Comparison of ENCODE assay signal across 18 cellular contexts in genomic region chr20:50610212-50610718, GRCh38.
DNase-seq lines count a peak whose midpoint lies in the region; ATAC-seq and TF ChIP-seq lines count a peak whose summit lies in the region.
"Had no signal": no experiment of that assay in that cellular context is flagged by ENCODE, and none has a peak within 500 bp of the region (broad histone marks: within the 10 kb centered on the region; RNA-seq: fewer than 3 reads in every experiment).

No MANE protein-coding gene starts in this region.

- no peak overlapping the region for H3K14ac ChIP-seq in mesenchymal stem cell (ENCODE audit: low read length in 2 of 2)
- no peak overlapping the region for H3K14ac ChIP-seq in H9 (ENCODE audit: insufficient read depth, low read length)

- no peaks in the 10 kb centered on the region for H3K9me2 ChIP-seq in OCI-LY7 (ENCODE audit: insufficient read depth, low read length)

- H3K27me3 Mint-ChIP-seq in H9 (ENCODE audit: low read depth) = no peaks in the 10 kb centered on the region; the same call in 1 of the 2 replicates

- peaks cover 10 to 16% of the 10 kb centered on the region in 2 experiments for H3K4me1 Mint-ChIP-seq in H9

- H3K36me3 ChIP-seq in OCI-LY7 (ENCODE audit: insufficient read depth, low read length) (no peaks in the 10 kb centered on the region), mesenchymal stem cell (ENCODE audit: control insufficient read depth in 1 of 2, insufficient read depth in 2 of 2, low read depth in 1 of 2, low read length in 2 of 2) (peaks cover 62 to 87% of the 10 kb centered on the region in 2 experiments)
- H3K36me3 ChIP-seq: ascending aorta, BLaER1, SJSA1, thyroid gland had no signal

- no peaks in the 10 kb centered on the region for H3K36me3 Mint-ChIP-seq in H9 (ENCODE audit: insufficient read depth in 1 of 3, low read depth in 3 of 3)

- 74% methylated on average over 4 of the region's 4 CpGs for WGBS in mesenchymal stem cell
- WGBS in H9 (ENCODE audit: extremely low coverage, insufficient read length, low lambda C conversion rate) = no CpG with 5 or more reads among the region's 4 CpGs

- H4K20me1 ChIP-seq in OCI-LY7 (ENCODE audit: insufficient read depth, low read length) (no peaks in the 10 kb centered on the region), H9 (ENCODE audit: control insufficient read depth, insufficient read depth, insufficient read length) (no peaks in the 10 kb centered on the region)
- H4K20me1 ChIP-seq: BLaER1 had no signal

- H2AK5ac ChIP-seq in mesenchymal stem cell (ENCODE audit: low read length, severe bottlenecking) (no peak overlapping the region), H9 (ENCODE audit: insufficient read length, low read length) (no peak overlapping the region)

- DNase-seq in ACHN = peak; percentile 14
- peak; percentile 36 for DNase-seq in OCI-LY7 (ENCODE audit: low spot score)
- no peak for DNase-seq in epithelial cell of esophagus (ENCODE audit: low read depth)
- DNase-seq in mesenchymal stem cell = no peak
- DNase-seq in NCI-H345 (lab: John Stamatoyannopoulos, UW) = no peak
- DNase-seq in H9 = no peak
- DNase-seq: activated CD8-positive, alpha-beta T cell treated with anti-CD3 and anti-CD28 coated beads, Interleukin-2, amount 10 ng/mL, durations not matched to agents 7 days and 5 days; dermis blood vessel endothelial cell; NCI-H1694; NCI-H526 treated with DMSO at 0.1 percent for 48 hours; psoas muscle; thyroid gland had no signal

- H3K4ac ChIP-seq in mesenchymal stem cell (ENCODE audit: low read depth in 1 of 2, low read length in 2 of 2) = no peak overlapping the region
- no peak overlapping the region for H3K4ac ChIP-seq in H9 (ENCODE audit: low read depth, low read length)

- no peak overlapping the region for H2BK120ac ChIP-seq in mesenchymal stem cell (ENCODE audit: low read depth, low read length)
- no peak overlapping the region for H2BK120ac ChIP-seq in H9 (ENCODE audit: low read depth, low read length, poor library complexity, severe bottlenecking)

- in situ Hi-C loops in ACHN (cut with HindIII; ENCODE audit: low pct_ligation_motif_present, low pct_unique_long_range_greater_than_20kb, low sequenced_read_pairs) = no loop called here

- H3K27me3 ChIP-seq in mesenchymal stem cell (ENCODE audit: control insufficient read depth in 1 of 2, insufficient read depth in 1 of 2, low read length in 2 of 2) (no peaks in the 10 kb centered on the region), H9 (ENCODE audit: insufficient read depth, low read length) (no peaks in the 10 kb centered on the region)
- H3K27me3 ChIP-seq: ascending aorta, BLaER1, SJSA1, thyroid gland had no signal

- no peak overlapping the region for H2BK12ac ChIP-seq in mesenchymal stem cell (ENCODE audit: low read length in 2 of 2)
- no peak overlapping the region for H2BK12ac ChIP-seq in H9 (ENCODE audit: insufficient read length, low read depth, low read length)

- H3K23me2 ChIP-seq in H9 (ENCODE audit: insufficient read length, low read depth, low read length, poor library complexity, severe bottlenecking) = no peaks in the 10 kb centered on the region

- no peak for ATAC-seq in GM18511 (IDR thresholded peaks at IDR 0.05; ENCODE audit: unreplicated experiment)
- ATAC-seq: activated CD8-positive, alpha-beta T cell treated with anti-CD3 and anti-CD28 coated beads, Interleukin-2, amount 10 ng/mL, durations not matched to agents 7 days and 5 days had no signal

- H3K79me2 ChIP-seq in OCI-LY7 (ENCODE audit: insufficient read depth, low read depth, low read length) (no peaks in the 10 kb centered on the region), H9 (ENCODE audit: insufficient read depth, low read length) (no peaks in the 10 kb centered on the region)

- no peak overlapping the region for H3K18ac ChIP-seq in mesenchymal stem cell (ENCODE audit: low read depth in 1 of 2, low read length in 2 of 2)
- H3K18ac ChIP-seq in H9 (ENCODE audit: insufficient read length, low read depth, low read length) = no peak overlapping the region

- CTCF ChIA-PET in OCI-LY7 (lab: Charles Lee; ENCODE audit: unreplicated experiment) = no interaction called here

- peak; percentile 23; the same call in 1 of the 3 replicates for TF ChIP-seq CTCF in GM12872 (IDR thresholded peaks at IDR 0.05; ENCODE audit: insufficient read depth, low read depth, low read length)
- TF ChIP-seq CTCF in OCI-LY7 (conservative IDR thresholded peaks at IDR 0.05; ENCODE audit: low read length) = peak; percentile 54
- peak; percentile 30 for TF ChIP-seq CTCF in epithelial cell of esophagus (IDR thresholded peaks at IDR 0.05; ENCODE audit: insufficient read depth, low read depth, low read length, missing control alignments)
- TF ChIP-seq CTCF in H9 (conservative IDR thresholded peaks at IDR 0.05) = no peak

- H4K5ac ChIP-seq in H9 (ENCODE audit: insufficient read length, low read depth, low read length) = no peak overlapping the region

- H2AFZ ChIP-seq in OCI-LY7 (ENCODE audit: low read length) (no peak overlapping the region), mesenchymal stem cell (ENCODE audit: low read depth, low read length) (no peak overlapping the region), H9 (ENCODE audit: low read length) (no peak overlapping the region)

- H3K27ac Mint-ChIP-seq in H9 = no peak overlapping the region
- H3K27ac Mint-ChIP-seq: activated CD8-positive, alpha-beta T cell treated with anti-CD3 and anti-CD28 coated beads, Interleukin-2, amount 10 ng/mL, durations not matched to agents 7 days and 5 days; activated T-helper 2 cell treated with anti-CD3 and anti-CD28 coated beads, Interferon-gamma antibody, Interleukin-2, Interleukin-4, amounts not matched to agents 10 μg/mL and 5 μg/mL and 100 μg/mL, durations not matched to agents 14 hours and 24 hours and 36 hours had no signal

- no TSS peak for BruUV-seq in OCI-LY7 (replicated peaks; lab: Mats Ljungman, UMichigan)

- no peak overlapping the region for H3T11ph ChIP-seq in H9 (ENCODE audit: low read length)

- no peak overlapping the region for H2BK5ac ChIP-seq in mesenchymal stem cell (ENCODE audit: low read depth, low read length, poor library complexity, severe bottlenecking)
- no peak overlapping the region for H2BK5ac ChIP-seq in H9 (ENCODE audit: insufficient read length, low read length)

- H3K4me1 ChIP-seq in OCI-LY7 (ENCODE audit: insufficient read depth, low read length, poor library complexity, severe bottlenecking) (no peaks in the 10 kb centered on the region), mesenchymal stem cell (ENCODE audit: control insufficient read depth, insufficient read depth, low read depth, low read length) (peaks cover 4% of the 10 kb centered on the region), H9 (ENCODE audit: insufficient read depth, low read length) (no peaks in the 10 kb centered on the region; the same call in 1 of the 2 replicates)
- H3K4me1 ChIP-seq: ascending aorta, BLaER1, psoas muscle, SJSA1, thyroid gland had no signal

- no peak overlapping the region for H3K9ac ChIP-seq in mesenchymal stem cell (ENCODE audit: low read length)
- H3K9ac ChIP-seq in H9 (ENCODE audit: extremely low read depth, insufficient read length, low read length) = no peak overlapping the region
- H3K9ac ChIP-seq: BLaER1 had no signal

- H3K4me2 ChIP-seq in OCI-LY7 (ENCODE audit: low read length) (no peak overlapping the region), mesenchymal stem cell (ENCODE audit: low read length, poor library complexity, severe bottlenecking) (no peak overlapping the region), H9 (ENCODE audit: insufficient read depth, insufficient read length, low read length) (no peak overlapping the region)
- H3K4me2 ChIP-seq: BLaER1 had no signal

- H3K9me3 ChIP-seq in OCI-LY7 (ENCODE audit: low read length) (no peaks in the 10 kb centered on the region), mesenchymal stem cell (ENCODE audit: control insufficient read depth, low read length) (no peaks in the 10 kb centered on the region), H9 (ENCODE audit: control insufficient read depth, low read depth, low read length) (no peaks in the 10 kb centered on the region)
- H3K9me3 ChIP-seq: ascending aorta, BLaER1, psoas muscle, SJSA1, thyroid gland had no signal

- no peak overlapping the region for H4K8ac ChIP-seq in mesenchymal stem cell (ENCODE audit: low read length)
- no peak overlapping the region for H4K8ac ChIP-seq in H9 (replicated peaks; ENCODE audit: insufficient read length, low read depth, low read length)

- H3K27ac ChIP-seq in OCI-LY7 (ENCODE audit: low read depth, low read length, poor library complexity, severe bottlenecking) (no peak overlapping the region), mesenchymal stem cell (ENCODE audit: low read length, poor library complexity, severe bottlenecking) (no peak overlapping the region), H9 (ENCODE audit: insufficient read length, low read depth, low read length) (no peak overlapping the region)
- H3K27ac ChIP-seq: ascending aorta, BLaER1, psoas muscle, SJSA1, thyroid gland had no signal

- POLR2A ChIA-PET in OCI-LY7 (lab: Charles Lee) = no interaction called here

- H2BK15ac ChIP-seq in mesenchymal stem cell (ENCODE audit: low read depth, poor library complexity, severe bottlenecking) (no peak overlapping the region), H9 (ENCODE audit: low read depth, low read length) (no peak overlapping the region)

- H3K56ac ChIP-seq in H9 (ENCODE audit: insufficient read length, low read depth, low read length) = no peak overlapping the region

- H4K91ac ChIP-seq in mesenchymal stem cell (ENCODE audit: low read length) (no peak overlapping the region), H9 (ENCODE audit: insufficient read length, low read depth, low read length) (no peak overlapping the region)

- H3K4me3 ChIP-seq in OCI-LY7 (ENCODE audit: low read depth, low read length, poor library complexity, severe bottlenecking) (no peak overlapping the region), epithelial cell of esophagus (ENCODE audit: low read length) (no peak overlapping the region), mesenchymal stem cell (ENCODE audit: insufficient read depth in 1 of 2, low read depth in 1 of 2, low read length in 2 of 2) (no peak overlapping the region)
- H3K4me3 ChIP-seq: ascending aorta, BLaER1, psoas muscle, SJSA1, thyroid gland had no signal

- H3K23ac ChIP-seq in mesenchymal stem cell (ENCODE audit: low read length in 2 of 2) = no peak overlapping the region
- H3K23ac ChIP-seq in H9 (ENCODE audit: insufficient read length, low read depth, low read length) = no peak overlapping the region

- H3K9me3 Mint-ChIP-seq in H9 = no peaks in the 10 kb centered on the region
- H3K9me3 Mint-ChIP-seq: activated T-helper 2 cell treated with anti-CD3 and anti-CD28 coated beads, Interferon-gamma antibody, Interleukin-2, Interleukin-4, amounts not matched to agents 10 μg/mL and 5 μg/mL and 100 μg/mL, durations not matched to agents 14 hours and 24 hours and 36 hours had no signal

- intact Hi-C loops in OCI-LY7 (cut with micrococcal nuclease; ENCODE audit: unreplicated experiment) = no loop called here

- no peak overlapping the region for H2BK20ac ChIP-seq in H9 (ENCODE audit: low read depth, low read length, poor library complexity, severe bottlenecking)

- H3K79me1 ChIP-seq in mesenchymal stem cell (replicated peaks; ENCODE audit: low read length, poor library complexity, severe bottlenecking) (no peaks in the 10 kb centered on the region), H9 (ENCODE audit: insufficient read depth, low read depth, low read length, poor library complexity, severe bottlenecking) (no peaks in the 10 kb centered on the region)

- no peak overlapping the region for H3K4me3 Mint-ChIP-seq in H9
- H3K4me3 Mint-ChIP-seq: activated CD8-positive, alpha-beta T cell treated with anti-CD3 and anti-CD28 coated beads, Interleukin-2, amount 10 ng/mL, durations not matched to agents 7 days and 5 days had no signal

Comparison
In these comparisons a context has a peak if more than half of its experiments do, and no peak if none do; other contexts are left out.
1. DNase-seq: peak in ACHN (single experiment) and OCI-LY7 (single experiment); none in epithelial cell of esophagus (single experiment), mesenchymal stem cell (single experiment), NCI-H345 (single experiment) and H9 (single experiment).